15 cellular contexts compared by ENCODE assay signal in the genomic region with DNA sequence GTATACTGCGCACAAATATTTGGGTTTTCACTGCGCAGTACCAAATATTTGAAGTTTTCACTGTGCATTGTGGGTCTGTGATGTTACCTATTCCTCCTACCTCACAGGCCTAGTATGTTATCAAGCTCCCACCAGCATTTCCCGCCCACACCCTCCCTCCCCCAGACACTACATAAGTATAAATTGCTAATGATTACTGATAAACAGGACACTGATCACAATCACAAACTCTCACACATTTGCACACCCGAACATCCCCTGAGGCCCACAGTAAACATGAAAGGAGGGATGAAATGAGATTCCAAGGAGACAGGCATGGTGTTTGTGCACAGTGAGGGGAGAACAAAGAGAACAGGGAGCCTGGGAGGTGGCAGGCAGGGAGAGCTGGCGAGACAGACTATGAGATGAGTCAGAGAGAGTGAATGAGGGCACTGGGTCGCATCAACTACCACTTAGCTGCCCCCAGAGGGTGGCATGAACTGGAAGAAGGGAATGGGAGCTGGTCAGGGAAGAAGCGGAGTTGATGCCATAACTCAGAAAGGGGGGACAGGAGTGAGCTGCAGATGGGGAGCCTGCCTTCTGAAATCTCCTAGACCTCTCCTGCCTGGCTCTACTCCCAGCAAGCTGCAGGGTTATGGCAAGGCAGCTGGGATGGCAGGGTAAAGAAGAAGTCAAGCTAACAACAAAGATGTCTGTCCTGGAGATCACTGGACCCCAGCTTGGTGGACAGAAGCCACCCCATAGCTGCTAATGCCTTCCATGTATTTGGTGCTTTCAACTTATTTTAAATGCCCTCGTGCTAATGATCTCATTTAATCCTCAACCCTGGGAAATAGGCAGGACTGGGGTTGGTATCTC. TPM values are rescaled to one million over a fixed set of nuclear protein-coding genes. Genes with fewer than 3 reads are reported as not detected.
DNase-seq lines count a peak whose midpoint lies in the region; ATAC-seq and TF ChIP-seq lines count a peak whose summit lies in the region.
"Had no signal": no experiment of that assay in that cellular context is flagged by ENCODE, and none has a peak within 500 bp of the region (broad histone marks: within the 10 kb centered on the region; RNA-seq: fewer than 3 reads in every experiment).

No MANE protein-coding gene starts in this region.

- DNase-seq in DMS53 (lab: John Stamatoyannopoulos, UW) (peak; percentile 20), DMS53 treated with DMSO at 0.1 percent for 48 hours (lab: John Stamatoyannopoulos, UW; ENCODE audit: unreplicated experiment) (no peak), SW480 (ENCODE audit: low spot score) (peak; percentile 50), hepatocyte (ENCODE audit: low spot score) (no peak), AG08396 (ENCODE audit: low spot score) (no peak)
- DNase-seq in stimulated activated effector memory CD8-positive, alpha-beta T cell treated with anti-CD3 and anti-CD28 coated beads, Interleukin-12 subunit alpha, Interleukin-12 subunit beta, amount 100 ng/mL, for 72 hours (ENCODE audit: low spot score in 2 of 2): no peak
- DNase-seq in stimulated activated CD4-positive, alpha-beta T cell treated with anti-CD3 and anti-CD28 coated beads, Interleukin-4, amount 100 ng/mL, for 4 hours: no peak
- DNase-seq: activated CD4-positive, alpha-beta memory T cell treated with anti-CD3 and anti-CD28 coated beads, Interleukin-2, amount 10 ng/mL, durations not matched to agents 7 days and 5 days; KBM-7; left cardiac atrium; NCI-H510A treated with DMSO at 0.1 percent for 48 hours had no signal

- H3K4me1 Mint-ChIP-seq in stimulated activated effector memory CD8-positive, alpha-beta T cell treated with anti-CD3 and anti-CD28 coated beads, Interleukin-12 subunit alpha, Interleukin-12 subunit beta, amount 100 ng/mL, for 72 hours: peaks cover 30% of the 10 kb centered on the region

- no peak for ATAC-seq in stimulated activated effector memory CD8-positive, alpha-beta T cell treated with anti-CD3 and anti-CD28 coated beads, Interleukin-12 subunit alpha, Interleukin-12 subunit beta, amount 100 ng/mL, for 72 hours
- ATAC-seq in HG03457 (IDR thresholded peaks at IDR 0.05; ENCODE audit: unreplicated experiment): no peak

- TF ChIP-seq CTCF in hepatocyte (IDR thresholded peaks at IDR 0.05; ENCODE audit: poor library complexity): no peak

- H3K9me2 ChIP-seq in hepatocyte (replicated peaks; ENCODE audit: insufficient read depth): no peaks in the 10 kb centered on the region

- no peaks in the 10 kb centered on the region for H3K27me3 ChIP-seq in hepatocyte
- H3K27me3 ChIP-seq: adrenal gland, esophagus muscularis mucosa had no signal

- H3K4me2 ChIP-seq in hepatocyte: peak overlapping the region; percentile 44

- no peaks in the 10 kb centered on the region for H3K9me3 Mint-ChIP-seq in stimulated activated effector memory CD8-positive, alpha-beta T cell treated with anti-CD3 and anti-CD28 coated beads, Interleukin-12 subunit alpha, Interleukin-12 subunit beta, amount 100 ng/mL, for 72 hours
- H3K9me3 Mint-ChIP-seq: activated CD4-positive, alpha-beta memory T cell treated with anti-CD3 and anti-CD28 coated beads, Interleukin-2, amount 10 ng/mL, durations not matched to agents 7 days and 5 days had no signal

- 71% methylated on average over 8 of the region's 8 CpGs for WGBS in hepatocyte (ENCODE audit: low lambda C conversion rate, missing lambda C conversion rate)

- no peak overlapping the region for H2AFZ ChIP-seq in hepatocyte

- peaks cover 32% of the 10 kb centered on the region for H3K4me1 ChIP-seq in hepatocyte (ENCODE audit: insufficient read depth)

- no peaks in the 10 kb centered on the region for H4K20me1 ChIP-seq in hepatocyte (ENCODE audit: insufficient read depth, poor library complexity, severe bottlenecking)

- H3K36me3 Mint-ChIP-seq in stimulated activated effector memory CD8-positive, alpha-beta T cell treated with anti-CD3 and anti-CD28 coated beads, Interleukin-12 subunit alpha, Interleukin-12 subunit beta, amount 100 ng/mL, for 72 hours: no peaks in the 10 kb centered on the region

- H3K9me3 ChIP-seq in hepatocyte (ENCODE audit: low read depth): no peaks in the 10 kb centered on the region
- H3K9me3 ChIP-seq: adrenal gland, esophagus muscularis mucosa had no signal

- peaks cover 22% of the 10 kb centered on the region for H3K79me2 ChIP-seq in hepatocyte

- H3K36me3 ChIP-seq in hepatocyte (replicated peaks; ENCODE audit: insufficient read depth, low read depth): no peaks in the 10 kb centered on the region
- H3K36me3 ChIP-seq: adrenal gland had no signal

- H3K27ac ChIP-seq in hepatocyte: no peak overlapping the region
- H3K27ac ChIP-seq: 22Rv1, adrenal gland, esophagus muscularis mucosa had no signal

- H3K4me3 Mint-ChIP-seq in stimulated activated effector memory CD8-positive, alpha-beta T cell treated with anti-CD3 and anti-CD28 coated beads, Interleukin-12 subunit alpha, Interleukin-12 subunit beta, amount 100 ng/mL, for 72 hours: no peak overlapping the region
- H3K4me3 Mint-ChIP-seq: activated CD4-positive, alpha-beta memory T cell treated with anti-CD3 and anti-CD28 coated beads, Interleukin-2, amount 10 ng/mL, durations not matched to agents 7 days and 5 days had no signal

- H3K4me3 ChIP-seq in hepatocyte: no peak overlapping the region
- H3K4me3 ChIP-seq: adrenal gland, esophagus muscularis mucosa had no signal

- peak overlapping the region; percentile 17 for H3K27ac Mint-ChIP-seq in stimulated activated effector memory CD8-positive, alpha-beta T cell treated with anti-CD3 and anti-CD28 coated beads, Interleukin-12 subunit alpha, Interleukin-12 subunit beta, amount 100 ng/mL, for 72 hours
- H3K27ac Mint-ChIP-seq: activated CD4-positive, alpha-beta memory T cell treated with anti-CD3 and anti-CD28 coated beads, Interleukin-2, amount 10 ng/mL, durations not matched to agents 7 days and 5 days had no signal

RNA-seq across cellular contexts. Expression of gene KIF3C, which starts 5.2 kb away (rescaled TPM):
- total RNA-seq in hepatocyte: 6.5 and 8.4 TPM in 2 replicates
- polyA plus RNA-seq in hepatocyte: 6.9 and 10.9 TPM in 2 replicates

RNA-seq across cellular contexts. Expression of gene RAB10, which starts 56.8 kb away (rescaled TPM):
- total RNA-seq in hepatocyte: 110 and 122 TPM in 2 replicates
- 100 and 107 TPM in 2 replicates for polyA plus RNA-seq in hepatocyte

Comparison
In these comparisons a context has a peak if more than half of its experiments do, and no peak if none do; other contexts are left out.
1. DNase-seq: peak in DMS53 (single experiment) and SW480 (single experiment); none in DMS53 treated with DMSO at 0.1 percent for 48 hours (single experiment), hepatocyte (single experiment), stimulated activated effector memory CD8-positive, alpha-beta T cell treated with anti-CD3 and anti-CD28 coated beads, Interleukin-12 subunit alpha, Interleukin-12 subunit beta, amount 100 ng/mL, for 72 hours (0 of 2), stimulated activated CD4-positive, alpha-beta T cell treated with anti-CD3 and anti-CD28 coated beads, Interleukin-4, amount 100 ng/mL, for 4 hours (0 of 2) and AG08396 (single experiment).